Comparison of ENCODE assay signal across 8 cellular contexts in the genomic region with DNA sequence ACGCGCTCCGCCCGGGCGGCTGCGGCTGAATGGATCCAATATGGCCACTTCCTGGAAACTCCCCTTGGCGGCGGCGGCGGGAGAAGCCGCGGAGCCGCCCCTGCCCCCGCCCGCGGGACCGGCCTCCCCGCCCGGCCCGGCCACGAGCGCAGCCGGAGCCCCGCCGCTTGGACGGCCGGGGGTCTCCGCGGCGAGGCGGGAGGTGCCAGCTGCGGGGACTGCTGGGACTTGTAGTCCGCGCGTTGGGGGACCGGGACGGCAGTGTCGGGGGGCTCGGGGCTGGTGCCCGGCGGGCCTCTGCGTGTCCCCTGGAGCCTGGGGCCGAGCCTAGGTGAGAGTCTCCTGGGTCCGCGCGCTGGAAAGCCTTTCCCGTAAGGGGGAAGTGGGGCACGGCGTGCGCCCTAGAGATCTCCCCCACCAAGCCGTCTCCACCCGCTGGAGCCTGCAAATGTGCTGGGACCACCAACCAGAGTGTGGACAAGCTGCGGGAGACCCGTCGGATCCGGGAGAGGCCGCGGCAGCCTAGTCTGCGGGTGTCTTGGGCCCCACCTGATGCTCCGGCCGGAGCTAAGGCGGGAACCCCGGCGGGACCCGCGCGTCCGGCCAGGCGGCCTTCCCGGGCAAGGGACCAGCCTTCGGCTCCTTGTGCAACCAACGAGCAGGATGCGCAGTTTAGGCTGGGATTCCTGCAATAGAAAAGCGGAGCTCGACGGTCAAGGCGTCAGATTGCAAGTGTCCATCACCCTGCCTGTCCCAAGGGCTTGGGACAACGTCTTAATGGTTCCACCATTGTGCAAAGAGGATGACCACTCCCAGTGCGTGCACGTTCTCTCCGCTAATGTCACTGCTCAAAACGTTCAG. TPM values are rescaled to one million over a fixed set of nuclear protein-coding genes. Genes with fewer than 3 reads are reported as not detected.
DNase-seq lines count a peak whose midpoint lies in the region; ATAC-seq and TF ChIP-seq lines count a peak whose summit lies in the region.

A gene with protein sequence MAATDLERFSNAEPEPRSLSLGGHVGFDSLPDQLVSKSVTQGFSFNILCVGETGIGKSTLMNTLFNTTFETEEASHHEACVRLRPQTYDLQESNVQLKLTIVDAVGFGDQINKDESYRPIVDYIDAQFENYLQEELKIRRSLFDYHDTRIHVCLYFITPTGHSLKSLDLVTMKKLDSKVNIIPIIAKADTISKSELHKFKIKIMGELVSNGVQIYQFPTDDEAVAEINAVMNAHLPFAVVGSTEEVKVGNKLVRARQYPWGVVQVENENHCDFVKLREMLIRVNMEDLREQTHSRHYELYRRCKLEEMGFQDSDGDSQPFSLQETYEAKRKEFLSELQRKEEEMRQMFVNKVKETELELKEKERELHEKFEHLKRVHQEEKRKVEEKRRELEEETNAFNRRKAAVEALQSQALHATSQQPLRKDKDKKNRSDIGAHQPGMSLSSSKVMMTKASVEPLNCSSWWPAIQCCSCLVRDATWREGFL (minus strand): TSS at position 31 of the 861 bp plus-strand sequence. CDS start 102 bp downstream, outside the sequence.

- peak within 1 kb of the TSS; percentile 22 for H3K9ac ChIP-seq in iPS-18a (ENCODE audit: low read length)

- peak within 1 kb of the TSS; percentile 53 for H3K27ac Mint-ChIP-seq in T-helper 17 cell
- H3K27ac Mint-ChIP-seq in MCF 10A (ENCODE audit: low read depth, unreplicated experiment), result peak within 1 kb of the TSS; percentile 28

- peaks cover 32% of the 10 kb centered on the region for H3K27me3 Mint-ChIP-seq in T-helper 17 cell
- H3K27me3 Mint-ChIP-seq in MCF 10A (ENCODE audit: insufficient read depth, unreplicated experiment), result no peaks in the 10 kb centered on the region

- H3K9me3 Mint-ChIP-seq in MCF 10A (ENCODE audit: unreplicated experiment), result no peaks in the 10 kb centered on the region

- intact Hi-C loops in MCF 10A (cut with micrococcal nuclease), result no loop called here

- ATAC-seq in GM18868 (IDR thresholded peaks at IDR 0.05; ENCODE audit: unreplicated experiment) (peak; percentile 61), HG03342 (IDR thresholded peaks at IDR 0.05; ENCODE audit: unreplicated experiment) (peak; percentile 72), T-helper 17 cell (peak; percentile 82)

- TF ChIP-seq CTCF in AG09309 (IDR thresholded peaks at IDR 0.05; ENCODE audit: control insufficient read depth, insufficient read depth, low read depth, low read length, missing control alignments) (no peak), MCF 10A (IDR thresholded peaks at IDR 0.05; ENCODE audit: unreplicated experiment) (no peak)

- no peaks in the 10 kb centered on the region for H3K36me3 Mint-ChIP-seq in T-helper 17 cell (ENCODE audit: low read depth)
- no peaks in the 10 kb centered on the region for H3K36me3 Mint-ChIP-seq in MCF 10A (ENCODE audit: insufficient read depth, unreplicated experiment)

- peaks cover 10% of the 10 kb centered on the region for H3K4me1 ChIP-seq in iPS-18a (ENCODE audit: control insufficient read depth, low read depth, low read length)

- H3K4me3 Mint-ChIP-seq in T-helper 17 cell (peak within 1 kb of the TSS; percentile 91), MCF 10A (ENCODE audit: unreplicated experiment) (peak within 1 kb of the TSS; percentile 73)

- DNase-seq in AG09309 (ENCODE audit: low read depth), result no peak
- DNase-seq in T-helper 17 cell, result peak in 2 of 3 donors; percentile 39 to 46
- peak; percentile 55 for DNase-seq in MCF 10A (ENCODE audit: unreplicated experiment)
- DNase-seq in skeletal muscle cell (ENCODE audit: low read depth), result no peak
- no peak for DNase-seq in NCI-H446 treated with DMSO at 0.1 percent for 48 hours (lab: John Stamatoyannopoulos, UW)

- CTCF ChIA-PET in MCF 10A (lab: Yijun Ruan, JAX), result interaction anchor here (0.6 to 3.9 kb wide), 7 partner anchors 15 to 52 kb away, joined by 3 to 26 read pairs (median 4); no protein-coding TSS in a partner anchor

- H3K9me3 ChIP-seq in T-helper 17 cell (ENCODE audit: control insufficient read depth, low read length, poor library complexity, severe bottlenecking) (no peaks in the 10 kb centered on the region), iPS-18a (ENCODE audit: control insufficient read depth, low read depth, low read length) (no peaks in the 10 kb centered on the region)

- no peaks in the 10 kb centered on the region for H3K36me3 ChIP-seq in iPS-18a (ENCODE audit: control insufficient read depth, low read depth, low read length)

- BruUV-seq in MCF 10A (replicated peaks; lab: Mats Ljungman, UMichigan), result no TSS peak

- H3K4me3 ChIP-seq in AG09309 (ENCODE audit: control insufficient read depth, low read depth, low read length), result peak within 1 kb of the TSS; percentile 63
- H3K4me3 ChIP-seq in iPS-18a (ENCODE audit: low read length), result peak within 1 kb of the TSS; percentile 76
- peak within 1 kb of the TSS; percentile 74 for H3K4me3 ChIP-seq in skeletal muscle cell (ENCODE audit: low read depth, low read length)

- H3K27ac ChIP-seq in iPS-18a (ENCODE audit: low read length), result no peak within 1 kb of the TSS

- POLR2A ChIA-PET in MCF 10A (lab: Yijun Ruan, JAX), result interaction anchor here (0.6 to 2.4 kb wide), 6 partner anchors 10 to 173 kb away, joined by 3 to 14 read pairs (median 9); partner anchors contain the start of genes GDF9, KIF3A and UQCRQ

- peaks cover 32% of the 10 kb centered on the region for H3K4me1 Mint-ChIP-seq in T-helper 17 cell
- peaks cover 32% of the 10 kb centered on the region for H3K4me1 Mint-ChIP-seq in MCF 10A (ENCODE audit: insufficient read depth, unreplicated experiment)

- peaks cover 50% of the 10 kb centered on the region for H3K27me3 ChIP-seq in iPS-18a (ENCODE audit: control insufficient read depth, insufficient read depth, low read length)

RNA-seq across cellular contexts. Expression of the gene that starts here (rescaled TPM):
- total RNA-seq in T-helper 17 cell (1 to 10 TPM; 8.0 to 8.8 TPM), MCF 10A (2022) (34.8 and 53.1 TPM in 2 replicates)

Comparison
In these comparisons a context has a peak if more than half of its experiments do, and no peak if none do; other contexts are left out.
1. DNase-seq: peak in T-helper 17 cell (2 of 3) and MCF 10A (single experiment); none in AG09309 (single experiment), skeletal muscle cell (single experiment) and NCI-H446 treated with DMSO at 0.1 percent for 48 hours (single experiment).
2. Peak in every context shown above with its lines, with median percentiles within 50 percentile points of each other: H3K4me3 ChIP-seq and ATAC-seq.